Comparison of ENCODE assay signal across 1 cellular context in genomic region chr4:56884511-56884910, GRCh38.
TF ChIP-seq lines count a peak whose summit lies in the region.

No MANE protein-coding gene starts in this region.

TF ChIP-seq in H1, 55 proteins besides CTCF, POLR2A, EP300 and RAD21:
- TF ChIP-seq YY1 (IDR thresholded peaks at IDR 0.05; ENCODE audit: low read depth, low read length), result peak; percentile 82
TF ChIP-seq in H1: peak in this region for 1; not testable (repeated sequence) for 54.
